ENCODE assay signal across 16 cellular contexts in the genomic region with DNA sequence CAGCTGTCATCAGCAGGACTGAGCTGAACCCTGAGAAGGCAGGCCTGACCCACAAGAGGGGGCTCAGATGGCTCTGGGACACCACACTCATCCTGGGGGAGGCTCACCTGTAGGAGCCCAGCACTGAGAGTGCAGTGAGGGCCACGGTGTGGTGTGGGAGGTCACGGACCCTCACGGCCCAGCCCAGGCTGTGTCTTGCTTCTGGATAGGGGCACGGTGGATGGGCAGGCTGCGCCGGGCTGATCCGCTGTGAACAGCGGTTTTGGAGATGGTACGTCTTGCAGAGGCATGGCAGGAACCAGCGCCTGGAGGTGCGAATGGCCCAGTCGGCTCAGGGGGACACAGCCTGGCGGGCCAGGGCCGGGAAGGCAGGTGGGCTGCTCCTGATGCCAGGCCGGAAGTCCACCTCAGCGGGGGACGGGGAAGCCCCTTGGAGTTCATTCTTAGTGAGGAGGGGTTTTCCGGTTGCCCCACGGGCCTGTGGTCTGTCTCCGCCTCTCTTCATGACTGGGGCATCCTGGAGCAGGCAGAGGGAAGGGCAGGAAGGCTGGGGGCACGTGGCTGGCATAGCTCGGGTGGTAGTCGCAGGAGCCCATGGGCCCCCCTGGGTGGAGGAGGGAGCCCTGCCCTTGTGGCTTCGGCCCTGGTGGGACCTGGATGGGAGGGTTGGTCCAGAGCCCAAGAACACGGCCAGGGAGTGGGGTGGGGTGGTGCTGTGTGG.
A peak's percentile ranks its signal among the peaks of the same experiment; 100 is the strongest.
DNase-seq lines count a peak whose midpoint lies in the region; ATAC-seq, FAIRE-seq and TF ChIP-seq lines count a peak whose summit lies in the region.
"Had no signal": no experiment of that assay in that cellular context is flagged by ENCODE, and none has a peak within 500 bp of the region (broad histone marks: within the 10 kb centered on the region; RNA-seq: fewer than 3 reads in every experiment).

No MANE protein-coding gene starts in this region.

- H3K27ac ChIP-seq in left ventricle myocardium inferior (replicated peaks) (no peak overlapping the region), kidney (ENCODE audit: low read depth in 2 of 2, low read length in 2 of 2) (no peak overlapping the region), sigmoid colon (no peak overlapping the region)

- H3K4me3 ChIP-seq in left ventricle myocardium inferior (no peak overlapping the region), kidney (ENCODE audit: low read length in 2 of 2) (no peak overlapping the region), sigmoid colon (no peak overlapping the region)
- H3K4me3 ChIP-seq: GM12878 had no signal

- H3K36me3 ChIP-seq in left ventricle myocardium inferior (no peaks in the 10 kb centered on the region), kidney (ENCODE audit: control insufficient read depth in 1 of 2, insufficient read depth in 2 of 2, low read length in 2 of 2) (no peaks in the 10 kb centered on the region), sigmoid colon (no peaks in the 10 kb centered on the region)

- H3K9me3 ChIP-seq in left ventricle myocardium inferior (replicated peaks), result peaks cover 4% of the 10 kb centered on the region
- H3K9me3 ChIP-seq in kidney (ENCODE audit: control insufficient read depth in 1 of 2, low read length in 2 of 2), result no peaks in the 10 kb centered on the region
- no peaks in the 10 kb centered on the region for H3K9me3 ChIP-seq in sigmoid colon

- TF ChIP-seq CTCF in left ventricle myocardium inferior (IDR thresholded peaks at IDR 0.05; ENCODE audit: borderline replicate concordance) (no peak), kidney (IDR thresholded peaks at IDR 0.05; ENCODE audit: borderline replicate concordance, extremely low read depth, insufficient read depth) (no peak), sigmoid colon (IDR thresholded peaks at IDR 0.05) (no peak)

- TF ChIP-seq POLR2A in sigmoid colon (IDR thresholded peaks at IDR 0.05), result no peak

- TF ChIP-seq EP300 in sigmoid colon (IDR thresholded peaks at IDR 0.05), result no peak

- 83 to 85% methylated on average over 25 of the region's 25 CpGs for WGBS in sigmoid colon, 2 donors

- DNase-seq in Right ventricle myocardium superior (peak; percentile 17), left ventricle myocardium inferior (no peak), kidney (peak; percentile 71), sigmoid colon (peak; percentile 51), iPS-NIHi7 (ENCODE audit: extremely low spot score) (no peak)
- DNase-seq: 8988T; ACHN; C1 segment of cervical spinal cord; CD4-positive, alpha-beta T cell; DMS79; GOT3; H9 had no signal

- no peak overlapping the region for H3K9ac ChIP-seq in kidney (ENCODE audit: low read length in 2 of 2)

- FAIRE-seq in kidney (lab: Jason Lieb, UNC), result no peak
- FAIRE-seq: GM12878, GM18507 had no signal

- H3K27me3 ChIP-seq in left ventricle myocardium inferior (ENCODE audit: low read depth) (peaks cover 100% of the 10 kb centered on the region), sigmoid colon (peaks cover 0 to 67% (median 29%) of the 10 kb centered on the region in 3 donors)

- intact Hi-C loops in Right ventricle myocardium superior (cut with DNase I) (no loop called here), left ventricle myocardium inferior (cut with micrococcal nuclease) (no loop called here), kidney (cut with DNase I) (no loop called here), sigmoid colon (cut with DNase I) (no loop called here)

- no peaks in the 10 kb centered on the region for H3K4me1 ChIP-seq in left ventricle myocardium inferior
- H3K4me1 ChIP-seq in kidney (ENCODE audit: control insufficient read depth in 1 of 2, insufficient read depth in 1 of 2, low read depth in 1 of 2, low read length in 2 of 2), result no peaks in the 10 kb centered on the region
- no peaks in the 10 kb centered on the region for H3K4me1 ChIP-seq in sigmoid colon

- no peak for ATAC-seq in Right ventricle myocardium superior (ENCODE audit: poor library complexity)
- no peak for ATAC-seq in GM19023 (IDR thresholded peaks at IDR 0.05; ENCODE audit: unreplicated experiment)
- no peak for ATAC-seq in HG03439 (IDR thresholded peaks at IDR 0.05; ENCODE audit: unreplicated experiment)
- ATAC-seq: GM12878 had no signal

Comparison
In these comparisons a context has a peak if more than half of its experiments do, and no peak if none do; other contexts are left out.
1. DNase-seq: peak in Right ventricle myocardium superior (single experiment), kidney (single experiment) and sigmoid colon (single experiment); none in left ventricle myocardium inferior (single experiment) and iPS-NIHi7 (single experiment).